ENCODE assay signal across 1 cellular context in the genomic region with DNA sequence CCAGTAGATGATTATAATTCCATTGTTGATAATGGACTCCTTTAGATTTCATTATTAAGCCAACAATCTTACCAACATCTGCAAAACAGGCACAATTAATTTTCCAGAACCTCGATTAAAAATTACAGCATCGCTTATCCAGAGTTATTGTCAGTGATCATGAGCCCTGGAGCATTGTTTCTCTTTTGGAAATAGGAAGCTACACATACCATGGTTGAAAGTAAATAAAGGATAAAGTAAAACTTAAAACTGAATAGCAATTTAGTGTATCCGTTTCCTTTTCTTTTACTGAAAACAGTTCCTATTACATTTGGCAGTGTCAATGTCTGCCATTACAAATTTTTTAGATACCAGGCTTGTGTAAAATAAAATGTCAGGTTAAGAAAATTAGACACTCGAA.
A peak's percentile ranks its signal among the peaks of the same experiment; 100 is the strongest.
TF ChIP-seq lines count a peak whose summit lies in the region.

No MANE protein-coding gene starts in this region.

TF ChIP-seq in HEK293, 187 proteins besides CTCF, POLR2A, EP300 and RAD21 (continued from another document):
- TF ChIP-seq, protein P1, sequence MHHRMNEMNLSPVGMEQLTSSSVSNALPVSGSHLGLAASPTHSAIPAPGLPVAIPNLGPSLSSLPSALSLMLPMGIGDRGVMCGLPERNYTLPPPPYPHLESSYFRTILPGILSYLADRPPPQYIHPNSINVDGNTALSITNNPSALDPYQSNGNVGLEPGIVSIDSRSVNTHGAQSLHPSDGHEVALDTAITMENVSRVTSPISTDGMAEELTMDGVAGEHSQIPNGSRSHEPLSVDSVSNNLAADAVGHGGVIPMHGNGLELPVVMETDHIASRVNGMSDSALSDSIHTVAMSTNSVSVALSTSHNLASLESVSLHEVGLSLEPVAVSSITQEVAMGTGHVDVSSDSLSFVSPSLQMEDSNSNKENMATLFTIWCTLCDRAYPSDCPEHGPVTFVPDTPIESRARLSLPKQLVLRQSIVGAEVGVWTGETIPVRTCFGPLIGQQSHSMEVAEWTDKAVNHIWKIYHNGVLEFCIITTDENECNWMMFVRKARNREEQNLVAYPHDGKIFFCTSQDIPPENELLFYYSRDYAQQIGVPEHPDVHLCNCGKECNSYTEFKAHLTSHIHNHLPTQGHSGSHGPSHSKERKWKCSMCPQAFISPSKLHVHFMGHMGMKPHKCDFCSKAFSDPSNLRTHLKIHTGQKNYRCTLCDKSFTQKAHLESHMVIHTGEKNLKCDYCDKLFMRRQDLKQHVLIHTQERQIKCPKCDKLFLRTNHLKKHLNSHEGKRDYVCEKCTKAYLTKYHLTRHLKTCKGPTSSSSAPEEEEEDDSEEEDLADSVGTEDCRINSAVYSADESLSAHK (tag by site-specific recombination; IDR thresholded peaks at IDR 0.05), result peak; percentile 50; the same call in 1 of the 2 replicates
